Comparison of ENCODE assay signal across 8 cellular contexts in genomic region chr20:2840967-2841531, GRCh38. TPM values are rescaled to one million over a fixed set of nuclear protein-coding genes. Genes with fewer than 3 reads are reported as not detected.
DNase-seq lines count a peak whose midpoint lies in the region; ATAC-seq, FAIRE-seq and TF ChIP-seq lines count a peak whose summit lies in the region.

No MANE protein-coding gene starts in this region.

- in situ Hi-C loops in astrocyte of the cerebellum (cut with HindIII; ENCODE audit: low sequenced_read_pairs) = no loop called here

- H3K9me3 ChIP-seq in BE2C (no peaks in the 10 kb centered on the region; the same call in 1 of the 2 replicates), hepatocyte (ENCODE audit: low read depth) (no peaks in the 10 kb centered on the region)

- H3K4me2 ChIP-seq in hepatocyte = peak overlapping the region; percentile 99

- H3K27me3 ChIP-seq in BE2C (no peaks in the 10 kb centered on the region), hepatocyte (no peaks in the 10 kb centered on the region), rectal smooth muscle tissue (ENCODE audit: control insufficient read depth, insufficient read depth, low read length) (no peaks in the 10 kb centered on the region)

- FAIRE-seq in RCC 7860 (lab: Jason Lieb, UNC) = no peak

- WGBS in hepatocyte (ENCODE audit: low lambda C conversion rate, missing lambda C conversion rate) = 5% methylated on average over 27 of the region's 33 CpGs

- no peaks in the 10 kb centered on the region for H4K20me1 ChIP-seq in hepatocyte (ENCODE audit: insufficient read depth, poor library complexity, severe bottlenecking)

- peak overlapping the region; percentile 73 for H3K4me3 ChIP-seq in BE2C (ENCODE audit: low read depth, low read length)
- H3K4me3 ChIP-seq in astrocyte of the cerebellum (ENCODE audit: low read depth, low read length) = peak overlapping the region; percentile 76
- peak overlapping the region; percentile 98 for H3K4me3 ChIP-seq in hepatocyte
- H3K4me3 ChIP-seq in rectal smooth muscle tissue (ENCODE audit: low read length) = peak overlapping the region; percentile 91

- H3K79me2 ChIP-seq in hepatocyte = peaks cover 35% of the 10 kb centered on the region

- H3K27ac ChIP-seq in hepatocyte (peak overlapping the region; percentile 97), rectal smooth muscle tissue (ENCODE audit: low read depth, low read length) (peak overlapping the region; percentile 72)

- no peaks in the 10 kb centered on the region for H3K9me2 ChIP-seq in hepatocyte (replicated peaks; ENCODE audit: insufficient read depth)

- DNase-seq in BE2C = peak; percentile 27
- DNase-seq in RCC 7860 (ENCODE audit: low spot score) = peak; percentile 26
- no peak for DNase-seq in astrocyte of the cerebellum (ENCODE audit: low read depth)
- DNase-seq in hepatocyte (ENCODE audit: low spot score) = peak; percentile 70
- DNase-seq in NCI-H446 (lab: John Stamatoyannopoulos, UW) = no peak

- H3K4me1 ChIP-seq in BE2C = no peaks in the 10 kb centered on the region
- peaks cover 15% of the 10 kb centered on the region for H3K4me1 ChIP-seq in hepatocyte (ENCODE audit: insufficient read depth)
- H3K4me1 ChIP-seq in rectal smooth muscle tissue (ENCODE audit: control insufficient read depth, insufficient read depth, low read length) = peaks cover 3% of the 10 kb centered on the region

- peak overlapping the region; percentile 58 for H3K9ac ChIP-seq in rectal smooth muscle tissue (ENCODE audit: low read length)

- no peak for TF ChIP-seq CTCF in BE2C (IDR thresholded peaks at IDR 0.05; ENCODE audit: low read depth, low read length)
- no peak for TF ChIP-seq CTCF in astrocyte of the cerebellum (IDR thresholded peaks at IDR 0.05; ENCODE audit: low read depth, low read length, missing control alignments)
- TF ChIP-seq CTCF in hepatocyte (IDR thresholded peaks at IDR 0.05; ENCODE audit: poor library complexity) = no peak

- H3K36me3 ChIP-seq in BE2C (0 out of 2 replicates have a peak, but pooled peaks cover 4% of the 10 kb centered on the region), hepatocyte (replicated peaks; ENCODE audit: insufficient read depth, low read depth) (no peaks in the 10 kb centered on the region), rectal smooth muscle tissue (ENCODE audit: control insufficient read depth, insufficient read depth, low read length) (no peaks in the 10 kb centered on the region)

- ATAC-seq in GM18861 (IDR thresholded peaks at IDR 0.05; ENCODE audit: unreplicated experiment) (peak; percentile 20), HG03045 (IDR thresholded peaks at IDR 0.05; ENCODE audit: unreplicated experiment) (peak; percentile 39)

- H2AFZ ChIP-seq in hepatocyte = peak overlapping the region; percentile 100

RNA-seq across cellular contexts. Expression of gene VPS16, which starts 0.5 kb away (rescaled TPM):
- 25.7 TPM for polyA plus RNA-seq in BE2C (2012; ENCODE audit: insufficient read depth, insufficient read length, low read depth)
- 28.5 and 34.6 TPM in 2 replicates for total RNA-seq in hepatocyte
- 38.1 and 42.9 TPM in 2 replicates for polyA plus RNA-seq in hepatocyte

RNA-seq across cellular contexts. Expression of gene PCED1A, which starts 0.6 kb away (rescaled TPM):
- polyA plus RNA-seq in BE2C (2012; ENCODE audit: insufficient read depth, insufficient read length, low read depth) = 24.0 TPM
- 36.8 and 43.0 TPM in 2 replicates for total RNA-seq in hepatocyte
- polyA plus RNA-seq in hepatocyte = 41.2 and 54.2 TPM in 2 replicates

RNA-seq across cellular contexts. Expression of gene TMEM239, which starts 24.9 kb away (rescaled TPM):
- polyA plus RNA-seq in BE2C (2012; ENCODE audit: insufficient read depth, insufficient read length, low read depth) = not detected
- total RNA-seq in hepatocyte = not detected in 2 replicates
- not detected in 2 replicates for polyA plus RNA-seq in hepatocyte

RNA-seq across cellular contexts. Expression of gene C20orf141, which starts 26.3 kb away (rescaled TPM):
- not detected for polyA plus RNA-seq in BE2C (2012; ENCODE audit: insufficient read depth, insufficient read length, low read depth)
- not detected in 2 replicates for total RNA-seq in hepatocyte
- 0.68 TPM in 1 of 2 replicates, not detected in the other for polyA plus RNA-seq in hepatocyte

RNA-seq across cellular contexts. Expression of gene PTPRA, which starts 32.2 kb away (rescaled TPM):
- 38.8 TPM for polyA plus RNA-seq in BE2C (2012; ENCODE audit: insufficient read depth, insufficient read length, low read depth)
- 51.8 and 54.7 TPM in 2 replicates for total RNA-seq in hepatocyte
- polyA plus RNA-seq in hepatocyte = 36.7 and 45.1 TPM in 2 replicates

Comparison
In these comparisons a context has a peak if more than half of its experiments do, and no peak if none do; other contexts are left out.
1. DNase-seq: peak in BE2C (single experiment), RCC 7860 (single experiment) and hepatocyte (single experiment); none in astrocyte of the cerebellum (single experiment) and NCI-H446 (0 of 2).
2. Peak in every context shown above with its lines, with median percentiles within 50 percentile points of each other: H3K4me3 ChIP-seq.